8 cellular contexts compared by ENCODE assay signal in the genomic region with DNA sequence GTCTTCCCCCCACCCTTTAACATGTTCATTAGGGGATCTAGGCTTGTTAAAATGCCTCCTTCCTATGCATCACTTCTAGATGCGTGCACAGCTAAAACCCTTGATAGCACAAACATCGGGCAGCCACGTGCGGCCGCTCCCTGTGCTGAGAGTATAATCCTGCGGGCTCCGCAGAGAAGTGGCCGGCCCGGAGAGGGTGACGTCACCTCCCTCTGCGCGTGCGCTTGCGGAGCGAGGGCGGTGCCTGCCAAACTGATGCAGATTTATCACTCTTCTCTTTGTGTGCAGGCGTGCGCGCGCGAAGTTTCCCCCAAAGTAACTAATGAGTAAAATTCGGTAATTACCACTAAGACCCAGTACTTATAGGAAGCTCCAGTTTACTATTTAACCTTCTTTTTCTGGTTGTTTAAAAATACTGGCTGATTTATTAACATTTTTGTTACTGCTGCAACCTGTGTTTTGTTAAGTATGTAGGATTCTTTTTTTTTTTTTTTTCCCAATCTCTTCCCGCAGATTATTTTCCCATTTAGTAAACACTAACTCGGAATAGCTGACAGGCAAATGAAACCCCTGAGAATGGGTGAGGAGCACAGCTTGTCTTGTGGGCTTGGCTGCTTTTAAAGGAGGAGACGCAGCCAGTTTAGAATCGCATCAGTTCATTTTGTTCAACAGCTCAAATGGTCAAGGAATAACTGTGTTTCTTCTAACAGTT.
DNase-seq lines count a peak whose midpoint lies in the region; FAIRE-seq and TF ChIP-seq lines count a peak whose summit lies in the region.

No MANE protein-coding gene starts in this region.

- peaks cover 10% of the 10 kb centered on the region for H3K4me1 Mint-ChIP-seq in activated naive CD4-positive, alpha-beta T cell treated with anti-CD3 and anti-CD28 coated beads for 36 hours (ENCODE audit: low read depth)

- H3K4me3 Mint-ChIP-seq in activated naive CD4-positive, alpha-beta T cell treated with anti-CD3 and anti-CD28 coated beads for 36 hours, result peak overlapping the region; percentile 52

- peak overlapping the region in 1 of 2 donors; percentile 38 for H3K27ac ChIP-seq in ovary
- no peak overlapping the region for H3K27ac ChIP-seq in tibial artery

- intact Hi-C loops in activated naive CD4-positive, alpha-beta T cell treated with anti-CD3 and anti-CD28 coated beads for 36 hours (cut with micrococcal nuclease), result loop anchor here (1.0 kb wide), 1 partner anchor 122 kb away; no protein-coding TSS in a partner anchor
- intact Hi-C loops in ovary (cut with DNase I) (loop anchor here in 3 of 4 donors (5.0 to 10.0 kb wide), 3 partner anchors 120 to 157 kb away; a partner anchor contains a TSS), tibial artery (cut with DNase I; ENCODE audit: low total_unique reads) (loop anchor here (5.0 to 10.0 kb wide), 2 partner anchors 60 to 122 kb away; a partner anchor contains a TSS)

- TF ChIP-seq POLR2A in H54 (IDR thresholded peaks at IDR 0.05; ENCODE audit: low read depth, low read length) (peak; percentile 50; the same call in 1 of the 2 replicates), ovary (IDR thresholded peaks at IDR 0.05) (peak; percentile 50)

- TF ChIP-seq EP300 in ovary (IDR thresholded peaks at IDR 0.05), result no peak

- DNase-seq in H54 (ENCODE audit: insufficient read length, low spot score), result peak; percentile 70
- peak; percentile 86 for DNase-seq in LHCN-M2 (ENCODE audit: low read depth)
- peak; percentile 99 for DNase-seq in SHP77 (lab: John Stamatoyannopoulos, UW)
- peak; percentile 85 for DNase-seq in activated naive CD4-positive, alpha-beta T cell treated with anti-CD3 and anti-CD28 coated beads for 36 hours
- DNase-seq in germinal center (ENCODE audit: low spot score), result peak; percentile 89
- DNase-seq in ovary, result peak; percentile 89 to 94 (median 94)
- peak; percentile 87 to 94 for DNase-seq in tibial artery

- H3K27me3 ChIP-seq in ovary, result no peaks in the 10 kb centered on the region
- H3K27me3 ChIP-seq in tibial artery, result no peaks in the 10 kb centered on the region

- CTCF ChIA-PET in activated naive CD4-positive, alpha-beta T cell treated with anti-CD3 and anti-CD28 coated beads for 36 hours (lab: Charles Lee), result interaction anchor here (0.6 to 0.7 kb wide), 3 partner anchors 15 to 93 kb away, joined by 3 to 4 read pairs (median 3); no protein-coding TSS in a partner anchor

- no peaks in the 10 kb centered on the region for H3K9me3 Mint-ChIP-seq in activated naive CD4-positive, alpha-beta T cell treated with anti-CD3 and anti-CD28 coated beads for 36 hours

- H3K4me1 ChIP-seq in ovary (ENCODE audit: insufficient read depth) (peaks cover 21% of the 10 kb centered on the region), tibial artery (peaks cover 0 to 68% (median 50%) of the 10 kb centered on the region in 4 donors)

- no peaks in the 10 kb centered on the region for H3K36me3 ChIP-seq in ovary
- H3K36me3 ChIP-seq in tibial artery, result no peaks in the 10 kb centered on the region

- peaks cover 32% of the 10 kb centered on the region for H3K27me3 Mint-ChIP-seq in activated naive CD4-positive, alpha-beta T cell treated with anti-CD3 and anti-CD28 coated beads for 36 hours (ENCODE audit: low read depth)

- H3K9me3 ChIP-seq in ovary (no peaks in the 10 kb centered on the region), tibial artery (no peaks in the 10 kb centered on the region)

- H3K36me3 Mint-ChIP-seq in activated naive CD4-positive, alpha-beta T cell treated with anti-CD3 and anti-CD28 coated beads for 36 hours (ENCODE audit: low read depth), result no peaks in the 10 kb centered on the region

- no peak overlapping the region for H3K27ac Mint-ChIP-seq in activated naive CD4-positive, alpha-beta T cell treated with anti-CD3 and anti-CD28 coated beads for 36 hours

- FAIRE-seq in G401.6 (lab: Jason Lieb, UNC) (peak; percentile 91), H54 (lab: Jason Lieb, UNC) (peak; percentile 75)

- TF ChIP-seq CTCF in ovary (IDR thresholded peaks at IDR 0.05) (no peak), tibial artery (IDR thresholded peaks at IDR 0.05) (no peak)

- H3K4me3 ChIP-seq in ovary (peak overlapping the region; percentile 1), tibial artery (peak overlapping the region; percentile 15 to 33)

- WGBS in ovary, 3 donors, result 1 to 2% (median 2%) methylated on average over 26 of the region's 26 CpGs
